In genomic region chr10:103983367-103983911, GRCh38 we compare ENCODE assay signal across 8 cellular contexts. TPM values are rescaled to one million over a fixed set of nuclear protein-coding genes. Genes with fewer than 3 reads are reported as not detected.
DNase-seq lines count a peak whose midpoint lies in the region; ATAC-seq and TF ChIP-seq lines count a peak whose summit lies in the region.

No MANE protein-coding gene starts in this region.

- H3K36me3 ChIP-seq in right atrium auricular region, result no peaks in the 10 kb centered on the region
- H3K36me3 ChIP-seq in aorta (ENCODE audit: control insufficient read depth in 1 of 2, insufficient read depth in 2 of 2, low read length in 1 of 2), result no peaks in the 10 kb centered on the region

- no peak for TF ChIP-seq CTCF in right atrium auricular region (IDR thresholded peaks at IDR 0.05)

- H3K4me1 ChIP-seq in right atrium auricular region, result peaks cover 0 to 4% of the 10 kb centered on the region in 2 donors
- peaks cover 0 to 4% of the 10 kb centered on the region in 2 donors for H3K4me1 ChIP-seq in aorta (ENCODE audit: control insufficient read depth in 1 of 2, insufficient read depth in 2 of 2, low read length in 2 of 2)

- CTCF ChIA-PET in activated CD4-positive, alpha-beta memory T cell treated with anti-CD3 and anti-CD28 coated beads for 36 hours (lab: Charles Lee), result interaction anchor here (0.5 to 2.1 kb wide), 9 partner anchors 23 to 276 kb away, joined by 3 to 8 read pairs (median 4); no protein-coding TSS in a partner anchor

- H3K9me3 ChIP-seq in right atrium auricular region (no peaks in the 10 kb centered on the region), aorta (ENCODE audit: control insufficient read depth, low read length) (no peaks in the 10 kb centered on the region)

- peaks cover 74% of the 10 kb centered on the region for H3K4me1 Mint-ChIP-seq in activated CD4-positive, alpha-beta memory T cell treated with anti-CD3 and anti-CD28 coated beads for 36 hours (ENCODE audit: low read depth)

- POLR2A ChIA-PET in activated CD4-positive, alpha-beta memory T cell treated with anti-CD3 and anti-CD28 coated beads for 36 hours (lab: Charles Lee), result interaction anchor here (0.9 to 1.4 kb wide), 4 partner anchors 14 to 142 kb away, joined by 4 to 9 read pairs (median 4); partner anchors contain the start of genes SFR1 and SLK

- H3K4me3 ChIP-seq in right atrium auricular region, result no peak overlapping the region
- H3K4me3 ChIP-seq in skin epidermis, result no peak overlapping the region
- H3K4me3 ChIP-seq in aorta (ENCODE audit: low read length in 2 of 2), result no peak overlapping the region

- H3K27me3 Mint-ChIP-seq in activated CD4-positive, alpha-beta memory T cell treated with anti-CD3 and anti-CD28 coated beads for 36 hours, result no peaks in the 10 kb centered on the region

- peaks cover 3% of the 10 kb centered on the region for H3K36me3 Mint-ChIP-seq in activated CD4-positive, alpha-beta memory T cell treated with anti-CD3 and anti-CD28 coated beads for 36 hours

- DNase-seq in left ventricle myocardium superior, result no peak
- DNase-seq in right atrium auricular region (ENCODE audit: low spot score), result no peak
- peak; percentile 13 for DNase-seq in activated CD4-positive, alpha-beta memory T cell treated with anti-CD3 and anti-CD28 coated beads for 36 hours
- no peak for DNase-seq in stimulated activated CD4-positive, alpha-beta T cell treated with anti-CD3 and anti-CD28 coated beads, Interleukin-12 subunit alpha, Interleukin-12 subunit beta, amount 100 ng/mL, for 4 hours
- no peak for DNase-seq in aorta
- no peak for DNase-seq in mucosa of gallbladder (ENCODE audit: low spot score)

- H3K27ac Mint-ChIP-seq in activated CD4-positive, alpha-beta memory T cell treated with anti-CD3 and anti-CD28 coated beads for 36 hours, result peak overlapping the region; percentile 80

- ATAC-seq in left ventricle myocardium superior (peak; percentile 20), HG03095 (IDR thresholded peaks at IDR 0.05; ENCODE audit: unreplicated experiment) (peak; percentile 80), aorta (ENCODE audit: low FRiP score) (no peak)

- WGBS in aorta, 2 donors, result 38 to 39% methylated on average over 4 of the region's 4 CpGs

- H3K27me3 ChIP-seq in right atrium auricular region, result no peaks in the 10 kb centered on the region
- H3K27me3 ChIP-seq in aorta (ENCODE audit: control insufficient read depth in 1 of 2, insufficient read depth in 2 of 2, low read length in 1 of 2), result no peaks in the 10 kb centered on the region

- H3K27ac ChIP-seq in right atrium auricular region (no peak overlapping the region), skin epidermis (peak overlapping the region in 12 of 21 experiments; percentile 9 to 77 (median 44)), aorta (ENCODE audit: low read depth in 1 of 2, low read length in 2 of 2) (no peak overlapping the region)

- H3K4me3 Mint-ChIP-seq in activated CD4-positive, alpha-beta memory T cell treated with anti-CD3 and anti-CD28 coated beads for 36 hours, result peak overlapping the region; percentile 56

- H3K9me3 Mint-ChIP-seq in activated CD4-positive, alpha-beta memory T cell treated with anti-CD3 and anti-CD28 coated beads for 36 hours, result no peaks in the 10 kb centered on the region

- intact Hi-C loops in left ventricle myocardium superior (cut with micrococcal nuclease) (no loop called here), aorta (cut with DNase I) (no loop called here)
- intact Hi-C loops in activated CD4-positive, alpha-beta memory T cell treated with anti-CD3 and anti-CD28 coated beads for 36 hours (cut with micrococcal nuclease), result loop anchor here (1.0 to 5.0 kb wide), 4 partner anchors 16 to 139 kb away; partner anchors contain the start of genes SFR1 and SLK

RNA-seq across cellular contexts. Expression of gene SLK, which starts 16.5 kb away (rescaled TPM):
- 31.0 TPM for total RNA-seq in left ventricle myocardium superior
- total RNA-seq in right atrium auricular region, result 10 to 100 TPM; 42.4 to 57.3 TPM
- total RNA-seq in activated CD4-positive, alpha-beta memory T cell treated with anti-CD3 and anti-CD28 coated beads for 36 hours, result 10 to 100 TPM; 26.1 to 27.7 TPM
- total RNA-seq in aorta, result 10 to 100 TPM; 47.0 to 50.2 TPM
- 10 to 100 TPM; 16.0 to 19.7 TPM for polyA plus RNA-seq in aorta
- total RNA-seq in mucosa of gallbladder, result 38.5 TPM

Comparison
In these comparisons a context has a peak if more than half of its experiments do, and no peak if none do; other contexts are left out.
1. H3K27ac ChIP-seq: peak in skin epidermis (12 of 21); none in right atrium auricular region (0 of 2) and aorta (0 of 2).